ENCODE assay signal across 22 cellular contexts in genomic region chr2:165497659-165498306, GRCh38.
"Had no signal": no experiment of that assay in that cellular context is flagged by ENCODE, and none has a peak within 500 bp of the region (broad histone marks: within the 10 kb centered on the region; RNA-seq: fewer than 3 reads in every experiment).

No MANE protein-coding gene starts in this region.

- DNase-seq: activated CD4-positive, alpha-beta T cell treated with anti-CD3 and anti-CD28 coated beads for 1 hour; activated CD8-positive, alpha-beta memory T cell treated with anti-CD3 and anti-CD28 coated beads for 24 hours; activated CD8-positive, alpha-beta memory T cell treated with anti-CD3 and anti-CD28 coated beads, Interleukin-2, amount 50 U/mL, for 48 hours; activated effector memory CD4-positive, alpha-beta T cell treated with Interleukin-2 at 50 U/mL for 16 hours; activated naive CD4-positive, alpha-beta T cell treated with anti-CD3 and anti-CD28 coated beads, Interleukin-2, amount 50 U/mL, for 16 hours; activated T-cell treated with anti-CD3 and anti-CD28 coated beads, Interleukin-2, amount 50 U/mL, for 48 hours; erythroblast; foreskin melanocyte; glutamatergic neuron; kidney; left lung; mammary epithelial cell; midbrain; stomach; T-cell; testis; upper lobe of left lung had no signal

- H3K4me3 ChIP-seq: ascending aorta, breast epithelium, coronary artery, left lung, right atrium auricular region, stomach, testis, upper lobe of left lung had no signal

- H3K27me3 ChIP-seq: ascending aorta, breast epithelium, left lung, right atrium auricular region, stomach, testis, upper lobe of left lung had no signal

- H3K9me3 ChIP-seq: ascending aorta, breast epithelium, left lung, right atrium auricular region, stomach, testis, upper lobe of left lung had no signal

- H3K4me1 ChIP-seq: ascending aorta, breast epithelium, left lung, right atrium auricular region, stomach, testis, upper lobe of left lung had no signal

- H3K36me3 ChIP-seq: ascending aorta, breast epithelium, left lung, right atrium auricular region, stomach, upper lobe of left lung had no signal

- H3K27ac ChIP-seq: ascending aorta, breast epithelium, coronary artery, left lung, right atrium auricular region, testis, upper lobe of left lung, VCaP had no signal

- ATAC-seq: left lung, T-cell had no signal
